In genomic region chr2:60872510-60872928, GRCh38 we compare ENCODE assay signal across 12 cellular contexts.
DNase-seq lines count a peak whose midpoint lies in the region; ATAC-seq and TF ChIP-seq lines count a peak whose summit lies in the region.
"Had no signal": no experiment of that assay in that cellular context is flagged by ENCODE, and none has a peak within 500 bp of the region (broad histone marks: within the 10 kb centered on the region; RNA-seq: fewer than 3 reads in every experiment).

No MANE protein-coding gene starts in this region.

- TF ChIP-seq CTCF in epithelial cell of esophagus (IDR thresholded peaks at IDR 0.05; ENCODE audit: insufficient read depth, low read depth, low read length, missing control alignments), result no peak

- DNase-seq in activated CD4-positive, CD25-positive, alpha-beta regulatory T cell (lab: John Stamatoyannopoulos, UW), result no peak
- peak; percentile 31 for DNase-seq in epithelial cell of esophagus (ENCODE audit: low read depth)
- DNase-seq in GOT3 (lab: John Stamatoyannopoulos, UW), result no peak
- DNase-seq in DMS 273 (lab: John Stamatoyannopoulos, UW; ENCODE audit: unreplicated experiment), result no peak
- no peak for DNase-seq in GM19240 (ENCODE audit: insufficient read length, low spot score)
- DNase-seq: 8988T, cerebellar nuclear complex, DMS53, PC-3 had no signal

- H3K4me3 ChIP-seq in epithelial cell of esophagus (ENCODE audit: low read length), result no peak overlapping the region

- peak; percentile 96 to 98 for ATAC-seq in activated CD4-positive, CD25-positive, alpha-beta regulatory T cell treated with anti-CD3 and anti-CD28 coated beads, Interleukin-2, amount 50 U/mL, for 24 hours
- ATAC-seq in GM21619 (IDR thresholded peaks at IDR 0.05; ENCODE audit: unreplicated experiment) (peak; percentile 39), HG03432 (IDR thresholded peaks at IDR 0.05; ENCODE audit: unreplicated experiment) (peak; percentile 47)
- ATAC-seq: PC-3 had no signal

Comparison
In these comparisons a context has a peak if more than half of its experiments do, and no peak if none do; other contexts are left out.
1. ATAC-seq: peak in every context shown above with its lines; median percentile 97 in activated CD4-positive, CD25-positive, alpha-beta regulatory T cell treated with anti-CD3 and anti-CD28 coated beads, Interleukin-2, amount 50 U/mL, for 24 hours; 47 in HG03432; 39 in GM21619.